1 cellular context compared by ENCODE assay signal in the genomic region with DNA sequence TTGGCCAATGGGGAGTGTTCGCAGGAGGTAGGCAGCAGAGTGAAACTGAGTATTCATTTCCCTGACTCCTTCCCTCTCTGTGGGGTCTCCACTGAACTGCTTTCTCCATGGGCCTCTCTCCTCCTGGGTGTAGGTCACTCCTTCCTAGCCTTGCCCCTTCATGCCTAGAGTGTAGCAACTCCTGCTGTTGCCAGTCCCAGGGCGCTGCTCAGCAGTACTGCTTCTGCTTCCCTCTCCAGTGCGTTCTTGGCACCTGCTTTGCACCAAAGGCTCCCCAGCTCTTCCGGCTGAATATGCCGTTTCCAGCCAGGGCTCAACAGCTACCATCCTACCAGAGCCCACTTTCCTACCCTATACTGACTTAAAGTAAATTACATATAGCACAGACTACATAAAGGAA.
TF ChIP-seq lines count a peak whose summit lies in the region.

No MANE protein-coding gene starts in this region.

TF ChIP-seq in H1, 55 proteins besides CTCF, POLR2A, EP300 and RAD21 (continued from another document):
- TF ChIP-seq, protein P1, sequence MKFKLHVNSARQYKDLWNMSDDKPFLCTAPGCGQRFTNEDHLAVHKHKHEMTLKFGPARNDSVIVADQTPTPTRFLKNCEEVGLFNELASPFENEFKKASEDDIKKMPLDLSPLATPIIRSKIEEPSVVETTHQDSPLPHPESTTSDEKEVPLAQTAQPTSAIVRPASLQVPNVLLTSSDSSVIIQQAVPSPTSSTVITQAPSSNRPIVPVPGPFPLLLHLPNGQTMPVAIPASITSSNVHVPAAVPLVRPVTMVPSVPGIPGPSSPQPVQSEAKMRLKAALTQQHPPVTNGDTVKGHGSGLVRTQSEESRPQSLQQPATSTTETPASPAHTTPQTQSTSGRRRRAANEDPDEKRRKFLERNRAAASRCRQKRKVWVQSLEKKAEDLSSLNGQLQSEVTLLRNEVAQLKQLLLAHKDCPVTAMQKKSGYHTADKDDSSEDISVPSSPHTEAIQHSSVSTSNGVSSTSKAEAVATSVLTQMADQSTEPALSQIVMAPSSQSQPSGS (IDR thresholded peaks at IDR 0.05; ENCODE audit: low read length) = no peak
- TF ChIP-seq NANOG (IDR thresholded peaks at IDR 0.05; ENCODE audit: insufficient read depth, low read depth, low read length, poor library complexity, severe bottlenecking) (no peak), GABPA (IDR thresholded peaks at IDR 0.05; ENCODE audit: borderline replicate concordance, insufficient read depth, low read length) (no peak), TEAD4 (IDR thresholded peaks at IDR 0.05; ENCODE audit: low read depth, low read length) (no peak), RXRA (IDR thresholded peaks at IDR 0.05; ENCODE audit: insufficient read depth, low read depth, low read length) (no peak), CHD1 (IDR thresholded peaks at IDR 0.05; ENCODE audit: low read depth, low read length) (no peak), KDM1A (IDR thresholded peaks at IDR 0.05; ENCODE audit: borderline replicate concordance, low read length) (no peak), BCL11A (IDR thresholded peaks at IDR 0.05; ENCODE audit: low read depth in 2 of 2, low read length in 2 of 2) (no peak), ASH2L (IDR thresholded peaks at IDR 0.05; ENCODE audit: low read length) (no peak), ZNF274 (IDR thresholded peaks at IDR 0.05; ENCODE audit: borderline replicate concordance, extremely low read depth, low read length) (no peak)
- TF ChIP-seq, protein P2, sequence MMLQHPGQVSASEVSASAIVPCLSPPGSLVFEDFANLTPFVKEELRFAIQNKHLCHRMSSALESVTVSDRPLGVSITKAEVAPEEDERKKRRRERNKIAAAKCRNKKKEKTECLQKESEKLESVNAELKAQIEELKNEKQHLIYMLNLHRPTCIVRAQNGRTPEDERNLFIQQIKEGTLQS (IDR thresholded peaks at IDR 0.05; ENCODE audit: insufficient read depth, low read depth, low read length) = no peak
